Comparison of ENCODE assay signal across 3 cellular contexts in the genomic region with DNA sequence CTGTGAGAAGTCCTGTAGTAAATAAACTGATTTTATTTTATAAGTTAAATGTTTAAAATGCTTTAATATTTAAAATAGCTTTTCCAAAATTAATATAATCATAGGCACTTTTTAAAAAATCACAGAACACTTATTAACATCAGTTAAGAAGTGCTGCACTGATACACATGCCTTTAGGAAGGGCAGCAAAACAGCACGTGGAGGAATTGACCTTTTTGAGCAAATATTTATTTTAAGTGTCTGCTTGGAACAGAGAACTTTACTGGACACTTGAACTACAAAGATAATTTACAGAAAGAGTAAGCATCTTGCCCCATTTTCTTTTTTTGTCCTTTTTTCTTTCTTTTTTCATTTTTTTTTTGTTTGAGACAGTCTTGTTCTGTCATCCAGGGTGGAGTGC.
TF ChIP-seq lines count a peak whose summit lies in the region.

No MANE protein-coding gene starts in this region.

TF ChIP-seq in A549, 52 proteins besides CTCF, POLR2A, EP300 and RAD21:
- TF ChIP-seq CEBPB (IDR thresholded peaks at IDR 0.05) (no peak), RCOR1 (IDR thresholded peaks at IDR 0.05; ENCODE audit: low read depth, low read length) (no peak), MYC (IDR thresholded peaks at IDR 0.05; ENCODE audit: borderline replicate concordance, low read length) (no peak), TP53 (CRISPR knock-in tag; IDR thresholded peaks at IDR 0.05) (no peak), HEYL (CRISPR knock-in tag; IDR thresholded peaks at IDR 0.05) (no peak), MAZ (IDR thresholded peaks at IDR 0.05; ENCODE audit: borderline replicate concordance, low read depth, low read length) (no peak), HDAC2 (IDR thresholded peaks at IDR 0.05) (no peak), POLR2AphosphoS2 (conservative IDR thresholded peaks at IDR 0.05; ENCODE audit: low read length) (no peak), ZC3H11A (IDR thresholded peaks at IDR 0.05) (no peak), GATA3 (IDR thresholded peaks at IDR 0.05; ENCODE audit: borderline replicate concordance) (no peak)
- TF ChIP-seq, protein P1, sequence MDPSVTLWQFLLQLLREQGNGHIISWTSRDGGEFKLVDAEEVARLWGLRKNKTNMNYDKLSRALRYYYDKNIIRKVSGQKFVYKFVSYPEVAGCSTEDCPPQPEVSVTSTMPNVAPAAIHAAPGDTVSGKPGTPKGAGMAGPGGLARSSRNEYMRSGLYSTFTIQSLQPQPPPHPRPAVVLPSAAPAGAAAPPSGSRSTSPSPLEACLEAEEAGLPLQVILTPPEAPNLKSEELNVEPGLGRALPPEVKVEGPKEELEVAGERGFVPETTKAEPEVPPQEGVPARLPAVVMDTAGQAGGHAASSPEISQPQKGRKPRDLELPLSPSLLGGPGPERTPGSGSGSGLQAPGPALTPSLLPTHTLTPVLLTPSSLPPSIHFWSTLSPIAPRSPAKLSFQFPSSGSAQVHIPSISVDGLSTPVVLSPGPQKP (IDR thresholded peaks at IDR 0.05; ENCODE audit: low read depth, low read length) = no peak

TF ChIP-seq in IMR-90, 13 proteins besides CTCF, POLR2A, EP300 and RAD21:
- TF ChIP-seq MXI1 (IDR thresholded peaks at IDR 0.05; ENCODE audit: borderline replicate concordance, low read depth, low read length) = 0 out of 2 replicates have a peak, but pooled peaks have one; percentile 29
- TF ChIP-seq, protein P1 (IDR thresholded peaks at IDR 0.05; ENCODE audit: borderline replicate concordance, low read depth, low read length) = no peak
- TF ChIP-seq SMC3 (IDR thresholded peaks at IDR 0.05; ENCODE audit: low read depth, low read length) = no peak

TF ChIP-seq in HepG2, 621 proteins besides CTCF, POLR2A, EP300 and RAD21:
- TF ChIP-seq ZNF138 (CRISPR knock-in tag; IDR thresholded peaks at IDR 0.05; ENCODE audit: low read depth) (no peak), SAFB2 (CRISPR knock-in tag; IDR thresholded peaks at IDR 0.05; ENCODE audit: borderline replicate concordance, low read depth) (no peak), SP4 (CRISPR knock-in tag; IDR thresholded peaks at IDR 0.05) (no peak), BRD4 (CRISPR knock-in tag; IDR thresholded peaks at IDR 0.05) (no peak), FOXA3 (CRISPR knock-in tag; IDR thresholded peaks at IDR 0.05) (peak; percentile 43; the same call in 1 of the 2 replicates)
- TF ChIP-seq, protein P2, sequence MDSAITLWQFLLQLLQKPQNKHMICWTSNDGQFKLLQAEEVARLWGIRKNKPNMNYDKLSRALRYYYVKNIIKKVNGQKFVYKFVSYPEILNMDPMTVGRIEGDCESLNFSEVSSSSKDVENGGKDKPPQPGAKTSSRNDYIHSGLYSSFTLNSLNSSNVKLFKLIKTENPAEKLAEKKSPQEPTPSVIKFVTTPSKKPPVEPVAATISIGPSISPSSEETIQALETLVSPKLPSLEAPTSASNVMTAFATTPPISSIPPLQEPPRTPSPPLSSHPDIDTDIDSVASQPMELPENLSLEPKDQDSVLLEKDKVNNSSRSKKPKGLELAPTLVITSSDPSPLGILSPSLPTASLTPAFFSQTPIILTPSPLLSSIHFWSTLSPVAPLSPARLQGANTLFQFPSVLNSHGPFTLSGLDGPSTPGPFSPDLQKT (CRISPR knock-in tag; IDR thresholded peaks at IDR 0.05; ENCODE audit: borderline replicate concordance) = no peak
- TF ChIP-seq, protein P3, sequence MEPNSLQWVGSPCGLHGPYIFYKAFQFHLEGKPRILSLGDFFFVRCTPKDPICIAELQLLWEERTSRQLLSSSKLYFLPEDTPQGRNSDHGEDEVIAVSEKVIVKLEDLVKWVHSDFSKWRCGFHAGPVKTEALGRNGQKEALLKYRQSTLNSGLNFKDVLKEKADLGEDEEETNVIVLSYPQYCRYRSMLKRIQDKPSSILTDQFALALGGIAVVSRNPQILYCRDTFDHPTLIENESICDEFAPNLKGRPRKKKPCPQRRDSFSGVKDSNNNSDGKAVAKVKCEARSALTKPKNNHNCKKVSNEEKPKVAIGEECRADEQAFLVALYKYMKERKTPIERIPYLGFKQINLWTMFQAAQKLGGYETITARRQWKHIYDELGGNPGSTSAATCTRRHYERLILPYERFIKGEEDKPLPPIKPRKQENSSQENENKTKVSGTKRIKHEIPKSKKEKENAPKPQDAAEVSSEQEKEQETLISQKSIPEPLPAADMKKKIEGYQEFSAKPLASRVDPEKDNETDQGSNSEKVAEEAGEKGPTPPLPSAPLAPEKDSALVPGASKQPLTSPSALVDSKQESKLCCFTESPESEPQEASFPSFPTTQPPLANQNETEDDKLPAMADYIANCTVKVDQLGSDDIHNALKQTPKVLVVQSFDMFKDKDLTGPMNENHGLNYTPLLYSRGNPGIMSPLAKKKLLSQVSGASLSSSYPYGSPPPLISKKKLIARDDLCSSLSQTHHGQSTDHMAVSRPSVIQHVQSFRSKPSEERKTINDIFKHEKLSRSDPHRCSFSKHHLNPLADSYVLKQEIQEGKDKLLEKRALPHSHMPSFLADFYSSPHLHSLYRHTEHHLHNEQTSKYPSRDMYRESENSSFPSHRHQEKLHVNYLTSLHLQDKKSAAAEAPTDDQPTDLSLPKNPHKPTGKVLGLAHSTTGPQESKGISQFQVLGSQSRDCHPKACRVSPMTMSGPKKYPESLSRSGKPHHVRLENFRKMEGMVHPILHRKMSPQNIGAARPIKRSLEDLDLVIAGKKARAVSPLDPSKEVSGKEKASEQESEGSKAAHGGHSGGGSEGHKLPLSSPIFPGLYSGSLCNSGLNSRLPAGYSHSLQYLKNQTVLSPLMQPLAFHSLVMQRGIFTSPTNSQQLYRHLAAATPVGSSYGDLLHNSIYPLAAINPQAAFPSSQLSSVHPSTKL (CRISPR knock-in tag; IDR thresholded peaks at IDR 0.05) = 0 out of 2 replicates have a peak, but pooled peaks have one; percentile 14
- TF ChIP-seq, protein P4, sequence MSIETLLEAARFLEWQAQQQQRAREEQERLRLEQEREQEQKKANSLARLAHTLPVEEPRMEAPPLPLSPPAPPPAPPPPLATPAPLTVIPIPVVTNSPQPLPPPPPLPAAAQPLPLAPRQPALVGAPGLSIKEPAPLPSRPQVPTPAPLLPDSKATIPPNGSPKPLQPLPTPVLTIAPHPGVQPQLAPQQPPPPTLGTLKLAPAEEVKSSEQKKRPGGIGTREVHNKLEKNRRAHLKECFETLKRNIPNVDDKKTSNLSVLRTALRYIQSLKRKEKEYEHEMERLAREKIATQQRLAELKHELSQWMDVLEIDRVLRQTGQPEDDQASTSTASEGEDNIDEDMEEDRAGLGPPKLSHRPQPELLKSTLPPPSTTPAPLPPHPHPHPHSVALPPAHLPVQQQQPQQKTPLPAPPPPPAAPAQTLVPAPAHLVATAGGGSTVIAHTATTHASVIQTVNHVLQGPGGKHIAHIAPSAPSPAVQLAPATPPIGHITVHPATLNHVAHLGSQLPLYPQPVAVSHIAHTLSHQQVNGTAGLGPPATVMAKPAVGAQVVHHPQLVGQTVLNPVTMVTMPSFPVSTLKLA (IDR thresholded peaks at IDR 0.05) = peak; percentile 63
- TF ChIP-seq, protein P5, sequence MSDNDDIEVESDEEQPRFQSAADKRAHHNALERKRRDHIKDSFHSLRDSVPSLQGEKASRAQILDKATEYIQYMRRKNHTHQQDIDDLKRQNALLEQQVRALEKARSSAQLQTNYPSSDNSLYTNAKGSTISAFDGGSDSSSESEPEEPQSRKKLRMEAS (IDR thresholded peaks at IDR 0.05) = 0 out of 2 replicates have a peak, but pooled peaks have one; percentile 39
